Comparison of ENCODE assay signal across 9 cellular contexts in the genomic region with DNA sequence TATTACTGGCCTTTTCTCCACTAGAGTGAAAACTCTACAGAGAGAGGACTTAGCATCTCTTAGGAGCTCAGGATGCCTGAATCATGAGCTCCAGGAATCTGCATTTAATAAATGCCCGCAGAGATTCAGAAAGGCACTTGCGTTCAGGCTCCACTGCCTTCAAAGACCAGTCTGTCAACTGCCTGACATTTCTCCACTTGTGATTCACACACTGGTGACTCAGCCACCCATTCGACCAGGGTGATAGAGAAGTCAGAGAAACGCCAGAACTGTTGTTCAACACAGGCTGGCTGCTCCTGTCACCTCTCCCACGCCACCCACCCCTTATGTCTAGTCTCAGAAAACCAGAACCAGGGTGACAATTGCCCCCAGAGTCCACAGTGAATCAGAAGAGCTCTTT. TPM values are rescaled to one million over a fixed set of nuclear protein-coding genes. Genes with fewer than 3 reads are reported as not detected.
DNase-seq lines count a peak whose midpoint lies in the region; ATAC-seq and TF ChIP-seq lines count a peak whose summit lies in the region.
"Had no signal": no experiment of that assay in that cellular context is flagged by ENCODE, and none has a peak within 500 bp of the region (broad histone marks: within the 10 kb centered on the region; RNA-seq: fewer than 3 reads in every experiment).

No MANE protein-coding gene starts in this region.

- H3K4me3 ChIP-seq in MG63: no peak overlapping the region
- H3K4me3 ChIP-seq in hepatocyte: no peak overlapping the region
- no peak overlapping the region for H3K4me3 ChIP-seq in mesendoderm (ENCODE audit: low read length)

- H2BK15ac ChIP-seq in mesendoderm (replicated peaks; ENCODE audit: low read depth): no peak overlapping the region

- POLR2A ChIA-PET in GM10248 (lab: Yijun Ruan, JAX): no interaction called here

- H3K79me1 ChIP-seq in mesendoderm (ENCODE audit: low read length): no peaks in the 10 kb centered on the region

- CTCF ChIA-PET in GM10248 (lab: Yijun Ruan, JAX): interaction anchor here (1.3 to 1.8 kb wide), 4 partner anchors 11 to 24 kb away, joined by 4 to 6 read pairs (median 6); no protein-coding TSS in a partner anchor

- no peak overlapping the region for H3K23ac ChIP-seq in mesendoderm (ENCODE audit: low read length)

- no peaks in the 10 kb centered on the region for H3K27me3 ChIP-seq in MG63
- H3K27me3 ChIP-seq in hepatocyte: no peaks in the 10 kb centered on the region
- H3K27me3 ChIP-seq in mesendoderm (ENCODE audit: insufficient read depth, low read length, poor library complexity): no peaks in the 10 kb centered on the region
- H3K27me3 ChIP-seq: neutrophil had no signal

- H3K9ac ChIP-seq in mesendoderm (ENCODE audit: low read length): no peak overlapping the region

- H3K4me1 ChIP-seq in hepatocyte (ENCODE audit: insufficient read depth): no peaks in the 10 kb centered on the region
- no peaks in the 10 kb centered on the region for H3K4me1 ChIP-seq in mesendoderm (ENCODE audit: control insufficient read depth, low read depth, low read length)

- H3K9me3 Mint-ChIP-seq in activated T-cell treated with anti-CD3 and anti-CD28 coated beads, Interleukin-2, amount 50 U/mL, for 72 hours: no peaks in the 10 kb centered on the region

- no peak overlapping the region for H3K4me2 ChIP-seq in hepatocyte
- no peak overlapping the region for H3K4me2 ChIP-seq in mesendoderm (ENCODE audit: low read length)

- 44% methylated on average over 5 of the region's 5 CpGs for WGBS in hepatocyte (ENCODE audit: low lambda C conversion rate, missing lambda C conversion rate)
- no CpG with 5 or more reads among the region's 5 CpGs for WGBS in mesendoderm (ENCODE audit: extremely low coverage, insufficient coverage, low lambda C conversion rate)

- H3K79me2 ChIP-seq in hepatocyte (no peaks in the 10 kb centered on the region), mesendoderm (ENCODE audit: control insufficient read depth, insufficient read depth, low read length) (no peaks in the 10 kb centered on the region)

- no peak overlapping the region for H3K18ac ChIP-seq in mesendoderm (ENCODE audit: low read length)

- peak overlapping the region; percentile 67 to 69 for H3K4me3 Mint-ChIP-seq in activated T-cell treated with anti-CD3 and anti-CD28 coated beads, Interleukin-2, amount 50 U/mL, for 72 hours

- no peaks in the 10 kb centered on the region for H3K36me3 ChIP-seq in MG63
- no peaks in the 10 kb centered on the region for H3K36me3 ChIP-seq in hepatocyte (replicated peaks; ENCODE audit: insufficient read depth, low read depth)
- H3K36me3 ChIP-seq in mesendoderm (ENCODE audit: control insufficient read depth, insufficient read depth, low read length): no peaks in the 10 kb centered on the region
- H3K36me3 ChIP-seq: neutrophil had no signal

- no peak overlapping the region for H2BK120ac ChIP-seq in mesendoderm (ENCODE audit: low read depth, low read length)

- no peaks in the 10 kb centered on the region for H3K9me3 ChIP-seq in MG63
- no peaks in the 10 kb centered on the region for H3K9me3 ChIP-seq in hepatocyte (ENCODE audit: low read depth)
- H3K9me3 ChIP-seq: neutrophil had no signal

- peaks cover 1 to 4% of the 10 kb centered on the region in 2 donors for H3K36me3 Mint-ChIP-seq in activated T-cell treated with anti-CD3 and anti-CD28 coated beads, Interleukin-2, amount 50 U/mL, for 72 hours (ENCODE audit: insufficient read depth in 2 of 2)

- H3K56ac ChIP-seq in mesendoderm (ENCODE audit: low read length): no peak overlapping the region

- DNase-seq in GM10248 (ENCODE audit: extremely low spot score): peak; percentile 50
- DNase-seq in MG63: peak; percentile 78
- DNase-seq in activated T-cell treated with anti-CD3 and anti-CD28 coated beads, Interleukin-2, amount 50 U/mL, for 72 hours: peak; percentile 76 to 83
- DNase-seq in hepatocyte (ENCODE audit: low spot score): peak; percentile 62
- DNase-seq in stimulated activated CD8-positive, alpha-beta memory T cell treated with anti-CD3 and anti-CD28 coated beads, Interleukin-15, amount 100 ng/mL, for 4 hours (ENCODE audit: low read depth in 2 of 2): peak; percentile 66 to 82
- DNase-seq in NCI-H2081 (lab: John Stamatoyannopoulos, UW): no peak
- no peak for DNase-seq in NCI-H2107 (lab: John Stamatoyannopoulos, UW)
- DNase-seq in mesendoderm: no peak

- no peaks in the 10 kb centered on the region for H3K27me3 Mint-ChIP-seq in activated T-cell treated with anti-CD3 and anti-CD28 coated beads, Interleukin-2, amount 50 U/mL, for 72 hours (ENCODE audit: low read depth)

- peak; percentile 96 to 98 for ATAC-seq in activated T-cell treated with anti-CD3 and anti-CD28 coated beads, Interleukin-2, amount 50 U/mL, for 72 hours (replicated peaks in 1 of 2)

- peak overlapping the region; percentile 83 for H3K27ac Mint-ChIP-seq in activated T-cell treated with anti-CD3 and anti-CD28 coated beads, Interleukin-2, amount 50 U/mL, for 72 hours

- no peak overlapping the region for H2AFZ ChIP-seq in hepatocyte

- H3K27ac ChIP-seq in hepatocyte: no peak overlapping the region
- H3K27ac ChIP-seq in mesendoderm (ENCODE audit: low read depth, low read length): no peak overlapping the region
- H3K27ac ChIP-seq: neutrophil had no signal

- TF ChIP-seq CTCF in GM10248 (IDR thresholded peaks at IDR 0.05; ENCODE audit: control extremely low read depth, extremely low read depth, low read depth, missing control alignments) (no peak), hepatocyte (IDR thresholded peaks at IDR 0.05; ENCODE audit: poor library complexity) (no peak)

- H3K9me2 ChIP-seq in hepatocyte (replicated peaks; ENCODE audit: insufficient read depth): no peaks in the 10 kb centered on the region

- H3K4ac ChIP-seq in mesendoderm (ENCODE audit: low read depth, low read length): no peak overlapping the region

- no peaks in the 10 kb centered on the region for H4K20me1 ChIP-seq in hepatocyte (ENCODE audit: insufficient read depth, poor library complexity, severe bottlenecking)

- H4K8ac ChIP-seq in mesendoderm (ENCODE audit: low read depth, low read length): no peak overlapping the region

- peaks cover 72% of the 10 kb centered on the region for H3K4me1 Mint-ChIP-seq in activated T-cell treated with anti-CD3 and anti-CD28 coated beads, Interleukin-2, amount 50 U/mL, for 72 hours (ENCODE audit: low read depth)

- H2BK5ac ChIP-seq in mesendoderm (ENCODE audit: low read length): no peak overlapping the region

- H4K5ac ChIP-seq in mesendoderm (ENCODE audit: low read length): no peak overlapping the region

- H2AK5ac ChIP-seq in mesendoderm (ENCODE audit: low read length): no peak overlapping the region

RNA-seq across cellular contexts. Expression of a gene that starts 26.9 kb away (rescaled TPM):
- total RNA-seq in MG63 (2014; rRNA removed; shearing (Covaris generic); ENCODE audit: low replicate concordance): 21.9 and 42.3 TPM in 2 replicates
- total RNA-seq in activated T-cell treated with anti-CD3 and anti-CD28 coated beads, Interleukin-2, amount 50 U/mL, for 72 hours: 100 to 1,000 TPM; 152 to 163 TPM
- total RNA-seq in hepatocyte: 54.2 and 65.9 TPM in 2 replicates
- 29.6 and 33.3 TPM in 2 replicates for polyA plus RNA-seq in hepatocyte
- 189 TPM for polyA plus RNA-seq in mesendoderm (2013, experiment 1 of 2)
- polyA plus RNA-seq in mesendoderm (2013, experiment 2 of 2): 189 TPM

Comparison
In these comparisons a context has a peak if more than half of its experiments do, and no peak if none do; other contexts are left out.
1. DNase-seq: peak in GM10248 (single experiment), MG63 (single experiment), activated T-cell treated with anti-CD3 and anti-CD28 coated beads, Interleukin-2, amount 50 U/mL, for 72 hours (2 of 2), hepatocyte (single experiment) and stimulated activated CD8-positive, alpha-beta memory T cell treated with anti-CD3 and anti-CD28 coated beads, Interleukin-15, amount 100 ng/mL, for 4 hours (2 of 2); none in NCI-H2081 (0 of 2), NCI-H2107 (single experiment) and mesendoderm (single experiment).